ENCODE assay signal across 8 cellular contexts in the genomic region with DNA sequence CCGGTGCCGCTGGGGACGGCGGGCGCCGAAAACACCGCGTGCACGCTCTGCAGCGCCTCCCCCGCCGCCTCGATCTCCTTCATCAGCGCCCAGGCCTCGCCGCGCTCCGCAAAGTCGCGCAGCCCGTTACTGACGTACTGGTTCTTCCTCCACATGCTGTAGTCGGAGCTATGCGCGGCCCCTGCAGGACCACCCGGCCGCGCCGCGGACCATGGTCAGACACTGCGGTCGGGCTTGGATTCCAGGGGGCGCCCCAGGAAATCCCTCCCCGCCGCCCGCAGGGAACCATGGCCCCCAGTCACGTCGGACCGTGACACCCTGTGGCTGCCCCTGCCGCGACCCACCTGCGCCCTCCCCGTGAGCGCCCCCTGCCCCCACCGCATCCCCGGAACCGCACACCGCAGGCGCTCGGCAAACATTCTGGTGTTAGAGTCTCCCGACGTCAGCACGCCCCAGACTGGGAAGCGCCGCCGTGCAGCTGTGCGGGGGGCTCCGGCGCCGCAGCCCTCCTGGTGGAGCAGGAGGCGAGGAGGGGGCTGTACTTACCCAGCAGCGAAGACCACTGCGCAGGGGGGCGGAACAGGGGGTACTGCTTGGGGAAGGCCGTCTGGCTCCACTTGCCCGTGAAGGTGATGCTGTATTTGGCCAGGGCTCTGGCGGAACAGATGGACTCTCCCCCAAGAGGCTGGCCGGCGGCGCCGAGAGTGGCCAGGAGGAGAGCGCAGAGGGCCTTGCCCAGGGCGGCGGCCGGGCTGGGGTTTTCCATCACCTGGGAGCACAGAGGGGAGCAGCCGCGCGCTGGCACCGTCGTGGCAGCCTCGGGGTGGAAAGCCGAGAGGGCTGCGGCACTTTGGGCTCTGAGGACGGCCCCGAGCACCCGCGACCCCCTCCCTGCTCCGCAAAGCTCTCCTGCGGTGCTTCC. TPM values are rescaled to one million over a fixed set of nuclear protein-coding genes. Genes with fewer than 3 reads are reported as not detected.
DNase-seq lines count a peak whose midpoint lies in the region; ATAC-seq and TF ChIP-seq lines count a peak whose summit lies in the region.

No MANE protein-coding gene starts in this region.

- H3K36me3 ChIP-seq in BLaER1 treated with 17β-estradiol and CSF1 and Interleukin-3, amounts not matched to agents 10 nM and 100 nM: no peaks in the 10 kb centered on the region
- H3K36me3 ChIP-seq in muscle layer of colon (ENCODE audit: insufficient read depth, low read length) (no peaks in the 10 kb centered on the region), thymus (ENCODE audit: control insufficient read depth, insufficient read depth) (no peaks in the 10 kb centered on the region)

- H3K27me3 ChIP-seq in BLaER1 treated with 17β-estradiol and CSF1 and Interleukin-3, amounts not matched to agents 10 nM and 100 nM: peaks cover 76 to 90% (median 84%) of the 10 kb centered on the region in 11 experiments
- H3K27me3 ChIP-seq in muscle layer of colon (ENCODE audit: control insufficient read depth in 1 of 2, insufficient read depth in 2 of 2, low read length in 2 of 2): peaks cover 0 to 33% of the 10 kb centered on the region in 2 donors
- H3K27me3 ChIP-seq in thymus (ENCODE audit: control insufficient read depth, insufficient read depth): peaks cover 30% of the 10 kb centered on the region

- CTCF ChIA-PET in activated B cell treated with CpG ODN at 0.5 μM for 24 hours (lab: Charles Lee): interaction anchor here (1.8 kb wide), 1 partner anchor 13 kb away, joined by 5 read pairs; no protein-coding TSS in a partner anchor

- H3K9ac ChIP-seq in BLaER1 treated with 17β-estradiol and CSF1 and Interleukin-3, amounts not matched to agents 10 nM and 100 nM: peak overlapping the region in 9 of 11 experiments; percentile 12 to 64 (median 40); a peak in 9 of 22 replicates
- H3K9ac ChIP-seq in muscle layer of colon (ENCODE audit: low read length): no peak overlapping the region

- peak; percentile 54 for DNase-seq in activated B cell treated with CpG ODN at 0.5 μM for 24 hours
- DNase-seq in ecto neural progenitor cell (ENCODE audit: low spot score): peak; percentile 54
- no peak for DNase-seq in hepatic stellate cell (ENCODE audit: low spot score)
- no peak for DNase-seq in NCI-H2029 treated with DMSO at 0.1 percent for 48 hours (lab: John Stamatoyannopoulos, UW)
- DNase-seq in hypothalamus (lab: John Stamatoyannopoulos, UW): no peak

- peak overlapping the region; percentile 76 for H3K4me3 Mint-ChIP-seq in activated B cell treated with CpG ODN at 0.5 μM for 24 hours

- H3K27ac ChIP-seq in BLaER1 treated with 17β-estradiol and CSF1 and Interleukin-3, amounts not matched to agents 10 nM and 100 nM: no peak overlapping the region; a peak in 1 of 22 replicates
- H3K27ac ChIP-seq in muscle layer of colon (ENCODE audit: low read depth, low read length) (no peak overlapping the region), thymus (ENCODE audit: low read depth) (no peak overlapping the region)

- intact Hi-C loops in activated B cell treated with CpG ODN at 0.5 μM for 24 hours (cut with micrococcal nuclease): loop anchor here (1.0 kb wide), 2 partner anchors 48 to 78 kb away; a partner anchor contains a TSS

- TF ChIP-seq CTCF in activated B cell treated with CpG ODN at 0.5 μM for 24 hours (IDR thresholded peaks at IDR 0.05): no peak

- H3K4me1 ChIP-seq in BLaER1 treated with 17β-estradiol and CSF1 and Interleukin-3, amounts not matched to agents 10 nM and 100 nM: peaks cover 21 to 47% (median 39%) of the 10 kb centered on the region in 10 experiments
- peaks cover 13% of the 10 kb centered on the region for H3K4me1 ChIP-seq in muscle layer of colon (ENCODE audit: insufficient read depth, low read length)
- H3K4me1 ChIP-seq in thymus (ENCODE audit: control insufficient read depth, insufficient read depth, low read length): peaks cover 14% of the 10 kb centered on the region

- peak; percentile 34 for ATAC-seq in activated B cell treated with CpG ODN at 0.5 μM for 24 hours (ENCODE audit: low read depth)

- H3K4me1 Mint-ChIP-seq in activated B cell treated with CpG ODN at 0.5 μM for 24 hours: peaks cover 30% of the 10 kb centered on the region

- H3K27me3 Mint-ChIP-seq in activated B cell treated with CpG ODN at 0.5 μM for 24 hours: peaks cover 2% of the 10 kb centered on the region

- H3K4me3 ChIP-seq in BLaER1 treated with 17β-estradiol and CSF1 and Interleukin-3, amounts not matched to agents 10 nM and 100 nM: peak overlapping the region; percentile 25 to 62 (median 44)
- H3K4me3 ChIP-seq in muscle layer of colon (ENCODE audit: low read depth in 1 of 2, low read length in 2 of 2): peak overlapping the region; percentile 38 to 45
- peak overlapping the region; percentile 40 for H3K4me3 ChIP-seq in thymus (ENCODE audit: low read length)

- peak overlapping the region; percentile 64 to 87 (median 77) for H3K4me2 ChIP-seq in BLaER1 treated with 17β-estradiol and CSF1 and Interleukin-3, amounts not matched to agents 10 nM and 100 nM

- 0 out of 22 replicates have a peak, but pooled peaks cover 0 to 3% (median 0%) of the 10 kb centered on the region in 11 experiments for H3K9me3 ChIP-seq in BLaER1 treated with 17β-estradiol and CSF1 and Interleukin-3, amounts not matched to agents 10 nM and 100 nM (replicated peaks in 1 of 11)
- H3K9me3 ChIP-seq in muscle layer of colon (ENCODE audit: low read length): no peaks in the 10 kb centered on the region
- no peaks in the 10 kb centered on the region for H3K9me3 ChIP-seq in thymus (ENCODE audit: control insufficient read depth)

- H4K20me1 ChIP-seq in BLaER1 treated with 17β-estradiol and CSF1 and Interleukin-3, amounts not matched to agents 10 nM and 100 nM: peaks cover 0 to 74% (median 44%) of the 10 kb centered on the region in 11 experiments; a peak in 17 of 22 replicates

- H3K9me3 Mint-ChIP-seq in activated B cell treated with CpG ODN at 0.5 μM for 24 hours: no peaks in the 10 kb centered on the region

- H3K27ac Mint-ChIP-seq in activated B cell treated with CpG ODN at 0.5 μM for 24 hours: peak overlapping the region; percentile 46

- no peaks in the 10 kb centered on the region for H3K36me3 Mint-ChIP-seq in activated B cell treated with CpG ODN at 0.5 μM for 24 hours (ENCODE audit: low read depth)

- POLR2A ChIA-PET in activated B cell treated with CpG ODN at 0.5 μM for 24 hours (lab: Charles Lee): interaction anchor here (0.5 to 1.9 kb wide), 9 partner anchors 13 to 539 kb away, joined by 3 to 7 read pairs (median 4); no protein-coding TSS in a partner anchor

- WGBS in thymus: 3% methylated on average over 89 of the region's 89 CpGs

RNA-seq across cellular contexts. Expression of a gene that starts 0.8 kb away (rescaled TPM):
- total RNA-seq in activated B cell treated with CpG ODN at 0.5 μM for 24 hours: 2.2 and 3.4 TPM in 2 replicates
- polyA plus RNA-seq in thymus: 48.2 TPM

RNA-seq across cellular contexts. Expression of a gene that starts 58.2 kb away (rescaled TPM):
- 2.1 and 2.4 TPM in 2 replicates for total RNA-seq in activated B cell treated with CpG ODN at 0.5 μM for 24 hours
- 11.2 TPM for polyA plus RNA-seq in thymus

Comparison
In these comparisons a context has a peak if more than half of its experiments do, and no peak if none do; other contexts are left out.
1. DNase-seq: peak in activated B cell treated with CpG ODN at 0.5 μM for 24 hours (single experiment) and ecto neural progenitor cell (single experiment); none in hepatic stellate cell (single experiment), NCI-H2029 treated with DMSO at 0.1 percent for 48 hours (single experiment) and hypothalamus (0 of 51).
2. Peak in every context shown above with its lines, with median percentiles within 50 percentile points of each other: H3K4me3 ChIP-seq.